14 cellular contexts compared by ENCODE assay signal in the genomic region with DNA sequence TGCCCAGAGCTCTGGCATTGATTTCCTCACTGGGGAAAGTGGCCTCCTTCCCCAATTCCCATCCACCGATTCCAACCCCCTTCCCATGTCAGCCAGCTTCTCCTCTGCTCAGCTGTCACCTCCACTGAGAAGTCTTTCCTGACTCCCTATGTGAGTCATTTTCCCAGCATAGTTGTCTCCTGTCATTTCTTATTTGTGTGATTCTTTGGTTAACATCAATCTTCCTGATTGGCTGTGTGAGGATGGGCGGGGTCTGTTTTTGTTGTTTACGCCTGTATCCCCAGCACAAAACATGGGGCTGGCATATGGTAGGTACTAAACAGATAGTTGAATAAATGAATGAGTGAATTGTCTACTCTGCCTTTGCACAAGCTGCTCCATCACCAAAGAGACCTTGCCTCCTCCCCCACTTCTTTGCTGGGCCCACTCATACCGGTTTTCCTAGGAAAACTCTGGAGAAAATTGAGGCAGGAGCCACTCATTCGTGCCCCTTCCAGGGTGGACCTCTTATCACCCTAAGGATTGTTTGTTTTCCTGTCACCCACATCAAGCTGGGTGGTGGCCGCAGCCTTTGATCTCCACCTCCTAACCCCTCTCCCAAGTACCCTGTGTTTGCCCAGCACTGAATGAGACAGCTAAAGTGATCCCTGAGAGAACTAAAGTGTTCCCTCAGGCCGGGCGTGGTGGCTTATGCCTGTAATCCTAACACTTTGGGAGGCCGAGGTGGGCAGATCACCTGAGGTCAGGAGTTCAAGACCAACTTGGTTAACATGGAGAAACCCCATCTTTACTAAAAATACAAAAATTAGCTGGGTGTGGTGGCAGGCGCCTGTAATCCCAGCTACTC. TPM values are rescaled to one million over a fixed set of nuclear protein-coding genes. Genes with fewer than 3 reads are reported as not detected.
DNase-seq lines count a peak whose midpoint lies in the region; ATAC-seq and TF ChIP-seq lines count a peak whose summit lies in the region.
"Had no signal": no experiment of that assay in that cellular context is flagged by ENCODE, and none has a peak within 500 bp of the region (broad histone marks: within the 10 kb centered on the region; RNA-seq: fewer than 3 reads in every experiment).

No MANE protein-coding gene starts in this region.

- peak; percentile 62 for DNase-seq in A172 (ENCODE audit: low spot score)
- peak; percentile 46 for DNase-seq in LoVo (ENCODE audit: low spot score)
- no peak for DNase-seq in breast epithelium (ENCODE audit: low spot score in 2 of 2)
- no peak for DNase-seq in SHP77 (lab: John Stamatoyannopoulos, UW)
- DNase-seq in Right ventricle myocardium inferior (ENCODE audit: missing footprints): no peak
- DNase-seq: activated CD8-positive, alpha-beta memory T cell treated with anti-CD3 and anti-CD28 coated beads, Interleukin-2, amount 50 U/mL, for 4 hours; central memory CD4-positive, alpha-beta T cell; head of caudate nucleus; NCI-H446 had no signal

- H3K36me3 ChIP-seq in breast epithelium: no peaks in the 10 kb centered on the region
- no peaks in the 10 kb centered on the region for H3K36me3 ChIP-seq in mucosa of rectum (ENCODE audit: control insufficient read depth in 2 of 2, insufficient read depth in 2 of 2, low read length in 2 of 2)
- H3K36me3 ChIP-seq: neutrophil had no signal

- H3K4me3 ChIP-seq in breast epithelium (peak overlapping the region in 1 of 3 donors; percentile 72), mucosa of rectum (ENCODE audit: low read length in 2 of 2) (no peak overlapping the region)

- no peaks in the 10 kb centered on the region for H3K27me3 ChIP-seq in breast epithelium
- peaks cover 0 to 7% of the 10 kb centered on the region in 2 donors for H3K27me3 ChIP-seq in mucosa of rectum (ENCODE audit: control insufficient read depth in 2 of 2, insufficient read depth in 2 of 2, low read length in 2 of 2)

- TF ChIP-seq CTCF in breast epithelium (IDR thresholded peaks at IDR 0.05): no peak

- TF ChIP-seq POLR2A in breast epithelium (IDR thresholded peaks at IDR 0.05): no peak

- intact Hi-C loops in breast epithelium (cut with DNase I; ENCODE audit: low total_unique reads) (no loop called here), Right ventricle myocardium inferior (cut with DNase I) (no loop called here)

- H3K27ac ChIP-seq in breast epithelium (peak overlapping the region; percentile 99), mucosa of rectum (ENCODE audit: low read depth in 2 of 2, low read length in 2 of 2) (peak overlapping the region; percentile 94 to 95)
- H3K27ac ChIP-seq: neutrophil had no signal

- peak overlapping the region in 1 of 2 donors; percentile 85 for H3K9ac ChIP-seq in mucosa of rectum (ENCODE audit: low read depth in 1 of 2, low read length in 2 of 2)

- H3K9me3 ChIP-seq in breast epithelium: no peaks in the 10 kb centered on the region
- no peaks in the 10 kb centered on the region for H3K9me3 ChIP-seq in mucosa of rectum (ENCODE audit: control insufficient read depth in 2 of 2, low read length in 2 of 2)
- H3K9me3 ChIP-seq: neutrophil had no signal

- no peaks in the 10 kb centered on the region for H3K4me1 ChIP-seq in breast epithelium
- peaks cover 17 to 34% of the 10 kb centered on the region in 2 donors for H3K4me1 ChIP-seq in mucosa of rectum (ENCODE audit: control insufficient read depth in 2 of 2, insufficient read depth in 2 of 2, low read length in 2 of 2)

- no peak for ATAC-seq in HG02610 (IDR thresholded peaks at IDR 0.05; ENCODE audit: unreplicated experiment)
- ATAC-seq in HG02981 (IDR thresholded peaks at IDR 0.05; ENCODE audit: unreplicated experiment): no peak
- ATAC-seq in Right ventricle myocardium inferior: no peak

RNA-seq across cellular contexts. Expression of a gene that starts 1.2 kb away (rescaled TPM):
- 0.40 and 0.72 TPM in 2 replicates for total RNA-seq in A172 (2014; rRNA removed; shearing (Covaris generic))
- total RNA-seq in breast epithelium (10 to 100 TPM in 2 of 3 donors, not detected in 1; 27.9 to 69.2 TPM), Right ventricle myocardium inferior (2.4 TPM)
- total RNA-seq: endothelial cell of umbilical vein had no signal

RNA-seq across cellular contexts. Expression of a gene that starts 6.2 kb away (rescaled TPM):
- total RNA-seq in A172 (2014; rRNA removed; shearing (Covaris generic)): 109 and 111 TPM in 2 replicates
- total RNA-seq in breast epithelium (10 to 100 TPM; 50.7 to 68.2 (median 61.6) TPM), Right ventricle myocardium inferior (49.4 TPM)

RNA-seq across cellular contexts. Expression of a gene that starts 36.7 kb away (rescaled TPM):
- 43.3 and 43.6 TPM in 2 replicates for total RNA-seq in A172 (2014; rRNA removed; shearing (Covaris generic))
- total RNA-seq in breast epithelium (100 to 1,000 TPM in 1 of 3 donors, 10 to 100 TPM in 2; 13.1 to 118 (median 59.0) TPM), Right ventricle myocardium inferior (68.7 TPM)

RNA-seq across cellular contexts. Expression of a gene that starts 48.7 kb away (rescaled TPM):
- total RNA-seq in A172 (2014; rRNA removed; shearing (Covaris generic)): 10.8 and 11.4 TPM in 2 replicates
- total RNA-seq in breast epithelium (10 to 100 TPM; 11.7 to 23.7 (median 21.6) TPM), Right ventricle myocardium inferior (10.4 TPM)

Comparison
In these comparisons a context has a peak if more than half of its experiments do, and no peak if none do; other contexts are left out.
1. DNase-seq: peak in A172 (single experiment) and LoVo (single experiment); none in breast epithelium (0 of 2), SHP77 (0 of 2) and Right ventricle myocardium inferior (single experiment).